Comparison of ENCODE assay signal across 1 cellular context in the genomic region with DNA sequence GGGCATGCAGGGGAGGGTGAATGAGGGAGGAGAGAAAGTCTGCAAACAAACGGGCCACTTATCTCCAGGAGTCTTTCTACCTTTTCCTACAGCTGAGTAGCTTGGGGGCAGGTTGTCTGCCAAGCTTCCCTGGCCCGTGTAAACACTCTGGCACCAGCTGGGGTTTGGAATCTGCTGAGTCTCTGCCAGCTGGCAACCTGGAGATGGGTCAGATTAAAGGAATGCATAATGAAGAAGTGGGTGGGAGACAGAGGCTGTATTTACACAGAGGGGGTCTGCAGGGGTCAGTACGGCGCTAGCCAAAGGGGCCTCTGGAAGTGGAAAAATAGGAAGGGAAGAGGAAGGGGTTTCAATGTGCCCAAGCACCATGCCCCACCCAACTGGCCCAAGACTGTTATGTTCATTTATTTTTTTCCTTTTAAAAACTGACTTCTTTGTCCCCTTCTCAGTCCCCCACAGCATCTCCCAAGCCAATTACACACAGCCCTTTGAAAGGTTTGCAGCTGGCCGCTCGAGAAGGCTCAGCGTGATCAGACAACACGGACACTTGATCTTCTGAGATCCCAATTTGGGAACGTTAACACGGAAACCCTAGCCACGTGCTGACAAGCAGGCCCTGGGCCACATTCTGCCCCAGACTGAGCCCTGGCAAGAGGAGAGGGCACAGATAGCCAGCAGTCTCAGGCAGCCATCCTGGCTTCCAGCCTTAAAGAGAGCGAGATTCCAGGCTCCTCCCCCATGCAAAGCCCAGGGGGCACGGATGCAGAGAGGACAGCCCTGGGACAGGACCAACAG.
TF ChIP-seq lines count a peak whose summit lies in the region.

No MANE protein-coding gene starts in this region.

TF ChIP-seq in HepG2, 621 proteins besides CTCF, POLR2A, EP300 and RAD21 (continued from another document):
- TF ChIP-seq ZNF724P (CRISPR knock-in tag; IDR thresholded peaks at IDR 0.05; ENCODE audit: borderline replicate concordance) (no peak), EHMT2 (IDR thresholded peaks at IDR 0.05; ENCODE audit: borderline replicate concordance, low read depth, low read length) (no peak), ZNF598 (CRISPR knock-in tag; IDR thresholded peaks at IDR 0.05; ENCODE audit: borderline replicate concordance) (no peak), MLLT10 (CRISPR knock-in tag; IDR thresholded peaks at IDR 0.05) (no peak), RAD51 (IDR thresholded peaks at IDR 0.05; ENCODE audit: borderline replicate concordance) (no peak), ZNF841 (CRISPR knock-in tag; IDR thresholded peaks at IDR 0.05; ENCODE audit: borderline replicate concordance) (no peak), RFXANK (CRISPR knock-in tag; IDR thresholded peaks at IDR 0.05) (no peak), AGO2 (optimal IDR thresholded peaks at IDR 0.05; ENCODE audit: low read depth, low read length) (peak; percentile 40), ZNF3 (CRISPR knock-in tag; IDR thresholded peaks at IDR 0.05) (no peak), NFE2L1 (CRISPR knock-in tag; IDR thresholded peaks at IDR 0.05; ENCODE audit: borderline replicate concordance) (no peak), CREB1 (IDR thresholded peaks at IDR 0.05) (no peak), CREB1 (CRISPR knock-in tag; IDR thresholded peaks at IDR 0.05) (no peak; the same call in 1 of the 2 replicates), JARID2 (CRISPR knock-in tag; IDR thresholded peaks at IDR 0.05; ENCODE audit: insufficient replicate concordance) (no peak), HNF4A (CRISPR knock-in tag; IDR thresholded peaks at IDR 0.05) (0 out of 2 replicates have a peak, but pooled peaks have one; percentile 3), ARHGAP35 (CRISPR knock-in tag; IDR thresholded peaks at IDR 0.05; ENCODE audit: borderline replicate concordance) (no peak), SAP130 (CRISPR knock-in tag; IDR thresholded peaks at IDR 0.05; ENCODE audit: low read depth) (peak; percentile 26; the same call in 1 of the 2 replicates), ZNF343 (CRISPR knock-in tag; IDR thresholded peaks at IDR 0.05) (no peak)
- TF ChIP-seq, protein P1, sequence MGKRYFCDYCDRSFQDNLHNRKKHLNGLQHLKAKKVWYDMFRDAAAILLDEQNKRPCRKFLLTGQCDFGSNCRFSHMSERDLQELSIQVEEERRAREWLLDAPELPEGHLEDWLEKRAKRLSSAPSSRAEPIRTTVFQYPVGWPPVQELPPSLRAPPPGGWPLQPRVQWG (CRISPR knock-in tag; IDR thresholded peaks at IDR 0.05; ENCODE audit: borderline replicate concordance, low read depth), result no peak
